In genomic region chr11:120819003-120819402, GRCh38 we compare ENCODE assay signal across 18 cellular contexts.
DNase-seq lines count a peak whose midpoint lies in the region; ATAC-seq and TF ChIP-seq lines count a peak whose summit lies in the region.
"Had no signal": no experiment of that assay in that cellular context is flagged by ENCODE, and none has a peak within 500 bp of the region (broad histone marks: within the 10 kb centered on the region; RNA-seq: fewer than 3 reads in every experiment).

No MANE protein-coding gene starts in this region.

- H3K9me3 Mint-ChIP-seq in MCF 10A (ENCODE audit: unreplicated experiment) (no peaks in the 10 kb centered on the region), T-cell (no peaks in the 10 kb centered on the region)
- H3K9me3 Mint-ChIP-seq: CD8-positive, alpha-beta T cell had no signal

- peak; percentile 12 for DNase-seq in DMS79 treated with DMSO at 0.1 percent for 48 hours (lab: John Stamatoyannopoulos, UW)
- no peak for DNase-seq in DMS79 (lab: John Stamatoyannopoulos, UW)
- DNase-seq in Daoy (ENCODE audit: low read depth): peak; percentile 24
- DNase-seq in HT-29 (ENCODE audit: low spot score): peak; percentile 36
- peak; percentile 30 for DNase-seq in MCF 10A (ENCODE audit: unreplicated experiment)
- DNase-seq in T-cell: no peak
- DNase-seq in Ammon's horn (ENCODE audit: low spot score): no peak
- DNase-seq in HuH-7 (ENCODE audit: low spot score): no peak
- DNase-seq: 8988T; CD8-positive, alpha-beta T cell; HCEC 1CT; MG63; NCI-H1092 treated with DMSO at 0.1 percent for 48 hours; NCI-H1694 treated with DMSO at 0.1 percent for 48 hours; NCI-H345; NCI-H774; SHP77; SK-N-SH had no signal

- H3K36me3 Mint-ChIP-seq in MCF 10A (ENCODE audit: insufficient read depth, unreplicated experiment) (no peaks in the 10 kb centered on the region), T-cell (no peaks in the 10 kb centered on the region)
- H3K36me3 Mint-ChIP-seq: CD8-positive, alpha-beta T cell had no signal

- POLR2A ChIA-PET in MCF 10A (lab: Yijun Ruan, JAX): no interaction called here
- POLR2A ChIA-PET in T-cell (lab: Charles Lee): no interaction called here

- H3K27me3 Mint-ChIP-seq in MCF 10A (ENCODE audit: insufficient read depth, unreplicated experiment): peaks cover 78% of the 10 kb centered on the region
- peaks cover 27 to 28% of the 10 kb centered on the region in 2 donors for H3K27me3 Mint-ChIP-seq in T-cell

- no TSS peak for BruUV-seq in MCF 10A (replicated peaks; lab: Mats Ljungman, UMichigan)

- no peak for TF ChIP-seq CTCF in MCF 10A (IDR thresholded peaks at IDR 0.05; ENCODE audit: unreplicated experiment)

- intact Hi-C loops in MCF 10A (cut with micrococcal nuclease): no loop called here

- H3K4me3 Mint-ChIP-seq in MCF 10A (ENCODE audit: unreplicated experiment) (no peak overlapping the region), T-cell (no peak overlapping the region)
- H3K4me3 Mint-ChIP-seq: CD8-positive, alpha-beta T cell had no signal

- no peak for ATAC-seq in T-cell (replicated peaks in 1 of 4)
- ATAC-seq: CD8-positive, alpha-beta T cell had no signal

- H3K27ac Mint-ChIP-seq in MCF 10A (ENCODE audit: low read depth, unreplicated experiment) (no peak overlapping the region), T-cell (no peak overlapping the region)
- H3K27ac Mint-ChIP-seq: CD8-positive, alpha-beta T cell had no signal

- CTCF ChIA-PET in MCF 10A (lab: Yijun Ruan, JAX): interaction anchor here (0.5 to 0.9 kb wide), 2 partner anchors 308 to 330 kb away, joined by 3 read pairs; no protein-coding TSS in a partner anchor
- CTCF ChIA-PET in T-cell (lab: Charles Lee): no interaction called here

- peaks cover 8% of the 10 kb centered on the region for H3K4me1 Mint-ChIP-seq in MCF 10A (ENCODE audit: insufficient read depth, unreplicated experiment)
- no peaks in the 10 kb centered on the region for H3K4me1 Mint-ChIP-seq in T-cell

Comparison
In these comparisons a context has a peak if more than half of its experiments do, and no peak if none do; other contexts are left out.
1. DNase-seq: peak in DMS79 treated with DMSO at 0.1 percent for 48 hours (single experiment), Daoy (single experiment), HT-29 (single experiment) and MCF 10A (single experiment); none in DMS79 (single experiment), T-cell (0 of 34), Ammon's horn (single experiment) and HuH-7 (single experiment).